Comparison of ENCODE assay signal across 8 cellular contexts in genomic region chr9:136847065-136847826, GRCh38. TPM values are rescaled to one million over a fixed set of nuclear protein-coding genes. Genes with fewer than 3 reads are reported as not detected.
DNase-seq lines count a peak whose midpoint lies in the region; ATAC-seq and TF ChIP-seq lines count a peak whose summit lies in the region.

No MANE protein-coding gene starts in this region.

- no peak for TF ChIP-seq EP300 in Ishikawa (IDR thresholded peaks at IDR 0.05; ENCODE audit: borderline replicate concordance)

- peaks cover 23% of the 10 kb centered on the region for H3K4me1 ChIP-seq in CD8-positive, alpha-beta memory T cell (ENCODE audit: insufficient read depth, low read length)
- H3K4me1 ChIP-seq in foreskin keratinocyte: no peaks in the 10 kb centered on the region

- intact Hi-C loops in activated CD8-positive, alpha-beta T cell treated with anti-CD3 and anti-CD28 coated beads for 36 hours (cut with micrococcal nuclease): loop anchor here (5.0 kb wide), 1 partner anchor 55 kb away; no protein-coding TSS in a partner anchor

- CTCF ChIA-PET in CD8-positive, alpha-beta memory T cell (lab: Charles Lee): interaction anchor here (0.6 to 1.3 kb wide), 4 partner anchors 34 to 239 kb away, joined by 3 to 4 read pairs (median 3); partner anchors contain the start of gene MAN1B1
- CTCF ChIA-PET in activated CD8-positive, alpha-beta T cell treated with anti-CD3 and anti-CD28 coated beads for 36 hours (lab: Charles Lee): interaction anchor here (1.0 to 1.6 kb wide), 3 partner anchors 14 to 37 kb away, joined by 3 to 6 read pairs (median 4); no protein-coding TSS in a partner anchor

- POLR2A ChIA-PET in CD8-positive, alpha-beta memory T cell (lab: Charles Lee): no interaction called here
- POLR2A ChIA-PET in activated CD8-positive, alpha-beta T cell treated with anti-CD3 and anti-CD28 coated beads for 36 hours (lab: Charles Lee): interaction anchor here (0.9 to 2.6 kb wide), 6 partner anchors 15 to 104 kb away, joined by 3 to 8 read pairs (median 4); partner anchors contain the start of gene RABL6

- peak overlapping the region in 6 of 8 donors; percentile 61 to 88 (median 84) for H3K27ac Mint-ChIP-seq in CD8-positive, alpha-beta memory T cell
- peak overlapping the region; percentile 71 for H3K27ac Mint-ChIP-seq in activated CD8-positive, alpha-beta T cell treated with anti-CD3 and anti-CD28 coated beads for 36 hours
- peak overlapping the region; percentile 94 for H3K27ac Mint-ChIP-seq in progenitor cell of endocrine pancreas

- no peaks in the 10 kb centered on the region for H3K9me3 ChIP-seq in CD8-positive, alpha-beta memory T cell (ENCODE audit: low read length)

- H3K4me3 Mint-ChIP-seq in CD8-positive, alpha-beta memory T cell: peak overlapping the region; percentile 80 to 92 (median 89)
- peak overlapping the region; percentile 92 for H3K4me3 Mint-ChIP-seq in activated CD8-positive, alpha-beta T cell treated with anti-CD3 and anti-CD28 coated beads for 36 hours
- peak overlapping the region; percentile 93 for H3K4me3 Mint-ChIP-seq in progenitor cell of endocrine pancreas (ENCODE audit: low read depth)

- H3K36me3 ChIP-seq in CD8-positive, alpha-beta memory T cell (ENCODE audit: insufficient read depth, low read length): no peaks in the 10 kb centered on the region

- H3K9me3 Mint-ChIP-seq in CD8-positive, alpha-beta memory T cell: peaks cover 0 to 3% (median 0%) of the 10 kb centered on the region in 5 donors
- H3K9me3 Mint-ChIP-seq in activated CD8-positive, alpha-beta T cell treated with anti-CD3 and anti-CD28 coated beads for 36 hours: no peaks in the 10 kb centered on the region
- H3K9me3 Mint-ChIP-seq in progenitor cell of endocrine pancreas (ENCODE audit: low read depth): no peaks in the 10 kb centered on the region

- TF ChIP-seq RAD21 in Ishikawa (IDR thresholded peaks at IDR 0.05; ENCODE audit: low read depth): no peak

- peaks cover 4% of the 10 kb centered on the region for H3K27me3 ChIP-seq in CD8-positive, alpha-beta memory T cell (ENCODE audit: insufficient read depth, low read length, poor library complexity, severe bottlenecking)
- H3K27me3 ChIP-seq in foreskin keratinocyte: peaks cover 49% of the 10 kb centered on the region

- DNase-seq in CD8-positive, alpha-beta memory T cell: no peak
- DNase-seq in activated CD8-positive, alpha-beta T cell treated with anti-CD3 and anti-CD28 coated beads for 36 hours: no peak
- DNase-seq in foreskin keratinocyte (peak; percentile 25 to 55), progenitor cell of endocrine pancreas (ENCODE audit: low spot score, unreplicated experiment) (no peak), NCI-H1436 (lab: John Stamatoyannopoulos, UW) (no peak)
- DNase-seq in stimulated activated CD4-positive, alpha-beta T cell treated with anti-CD3 and anti-CD28 coated beads, Interleukin-15, amount 100 ng/mL, for 24 hours: no peak

- TF ChIP-seq CTCF in activated CD8-positive, alpha-beta T cell treated with anti-CD3 and anti-CD28 coated beads for 36 hours (IDR thresholded peaks at IDR 0.05): no peak
- TF ChIP-seq CTCF in foreskin keratinocyte (conservative IDR thresholded peaks at IDR 0.05) (no peak), progenitor cell of endocrine pancreas (IDR thresholded peaks at IDR 0.05; ENCODE audit: unreplicated experiment) (no peak)

- H3K27ac ChIP-seq in CD8-positive, alpha-beta memory T cell (ENCODE audit: low read depth, low read length): peak overlapping the region; percentile 81
- no peak overlapping the region for H3K27ac ChIP-seq in foreskin keratinocyte

- H3K27me3 Mint-ChIP-seq in CD8-positive, alpha-beta memory T cell: peaks cover 11 to 27% of the 10 kb centered on the region in 2 donors
- H3K27me3 Mint-ChIP-seq in activated CD8-positive, alpha-beta T cell treated with anti-CD3 and anti-CD28 coated beads for 36 hours: peaks cover 17% of the 10 kb centered on the region
- peaks cover 6% of the 10 kb centered on the region for H3K27me3 Mint-ChIP-seq in progenitor cell of endocrine pancreas

- H3K36me3 Mint-ChIP-seq in CD8-positive, alpha-beta memory T cell: peaks cover 0 to 6% (median 0%) of the 10 kb centered on the region in 3 donors
- peaks cover 11% of the 10 kb centered on the region for H3K36me3 Mint-ChIP-seq in activated CD8-positive, alpha-beta T cell treated with anti-CD3 and anti-CD28 coated beads for 36 hours (ENCODE audit: low read depth)
- peaks cover 2% of the 10 kb centered on the region for H3K36me3 Mint-ChIP-seq in progenitor cell of endocrine pancreas (ENCODE audit: insufficient read depth)

- peak overlapping the region; percentile 74 for H3K4me3 ChIP-seq in CD8-positive, alpha-beta memory T cell (ENCODE audit: low read length)

- H3K4me1 Mint-ChIP-seq in CD8-positive, alpha-beta memory T cell: peaks cover 5 to 37% (median 19%) of the 10 kb centered on the region in 3 donors
- peaks cover 13% of the 10 kb centered on the region for H3K4me1 Mint-ChIP-seq in activated CD8-positive, alpha-beta T cell treated with anti-CD3 and anti-CD28 coated beads for 36 hours (ENCODE audit: low read depth)
- H3K4me1 Mint-ChIP-seq in progenitor cell of endocrine pancreas (ENCODE audit: low read depth): peaks cover 3% of the 10 kb centered on the region

- ATAC-seq in activated CD8-positive, alpha-beta T cell treated with anti-CD3 and anti-CD28 coated beads for 36 hours: no peak
- ATAC-seq in foreskin keratinocyte: no peak
- ATAC-seq in HG03159 (IDR thresholded peaks at IDR 0.05; ENCODE audit: unreplicated experiment): no peak

TF ChIP-seq in Ishikawa, 13 proteins besides CTCF, POLR2A, EP300 and RAD21:
- TF ChIP-seq TCF12 (IDR thresholded peaks at IDR 0.05; ENCODE audit: low read depth) (0 out of 2 replicates have a peak, but pooled peaks have one; percentile 5), MAX (IDR thresholded peaks at IDR 0.05) (peak; percentile 91), CEBPB (IDR thresholded peaks at IDR 0.05) (no peak), YY1 (IDR thresholded peaks at IDR 0.05; ENCODE audit: low read depth) (peak; percentile 70), USF1 (IDR thresholded peaks at IDR 0.05) (peak; percentile 48; the same call in 1 of the 2 replicates)
TF ChIP-seq in Ishikawa: peak in this region for 4.

RNA-seq across cellular contexts. Expression of gene PHPT1, which starts 2.0 kb away (rescaled TPM):
- total RNA-seq in CD8-positive, alpha-beta memory T cell: 100 to 1,000 TPM; 108 to 110 TPM
- polyA plus RNA-seq in CD8-positive, alpha-beta memory T cell: 100.0 TPM
- total RNA-seq in activated CD8-positive, alpha-beta T cell treated with anti-CD3 and anti-CD28 coated beads for 36 hours: 100 to 1,000 TPM; 123 to 124 TPM
- total RNA-seq in foreskin keratinocyte: 109 and 158 TPM in 2 replicates
- polyA plus RNA-seq in foreskin keratinocyte: 156 and 253 TPM in 2 replicates
- total RNA-seq in progenitor cell of endocrine pancreas: 168 and 169 TPM in 2 replicates

RNA-seq across cellular contexts. Expression of gene MAMDC4, which starts 4.9 kb away (rescaled TPM):
- total RNA-seq in CD8-positive, alpha-beta memory T cell: 10 to 100 TPM; 12.2 to 12.9 TPM
- not detected for polyA plus RNA-seq in CD8-positive, alpha-beta memory T cell
- 10 to 100 TPM; 18.5 to 19.1 TPM for total RNA-seq in activated CD8-positive, alpha-beta T cell treated with anti-CD3 and anti-CD28 coated beads for 36 hours
- total RNA-seq in foreskin keratinocyte (3.5 and 3.7 TPM in 2 replicates), progenitor cell of endocrine pancreas (36.7 and 40.0 TPM in 2 replicates)
- polyA plus RNA-seq in foreskin keratinocyte: 2.1 and 3.0 TPM in 2 replicates

RNA-seq across cellular contexts. Expression of gene AJM1, which starts 5.0 kb away (rescaled TPM):
- total RNA-seq in CD8-positive, alpha-beta memory T cell: 1 to 10 TPM; 3.2 TPM
- 0.39 TPM for polyA plus RNA-seq in CD8-positive, alpha-beta memory T cell
- total RNA-seq in activated CD8-positive, alpha-beta T cell treated with anti-CD3 and anti-CD28 coated beads for 36 hours: 1 to 10 TPM; 5.8 to 6.4 TPM
- total RNA-seq in foreskin keratinocyte: 0.42 and 0.71 TPM in 2 replicates
- polyA plus RNA-seq in foreskin keratinocyte: 0.33 and 0.54 TPM in 2 replicates
- total RNA-seq in progenitor cell of endocrine pancreas: 5.1 and 5.8 TPM in 2 replicates

RNA-seq across cellular contexts. Expression of gene EDF1, which starts 18.9 kb away (rescaled TPM):
- total RNA-seq in CD8-positive, alpha-beta memory T cell: 100 to 1,000 TPM; 354 to 356 TPM
- 476 TPM for polyA plus RNA-seq in CD8-positive, alpha-beta memory T cell
- total RNA-seq in activated CD8-positive, alpha-beta T cell treated with anti-CD3 and anti-CD28 coated beads for 36 hours: 100 to 1,000 TPM; 254 to 270 TPM
- 382 TPM in 2 replicates for total RNA-seq in foreskin keratinocyte
- polyA plus RNA-seq in foreskin keratinocyte: 506 and 584 TPM in 2 replicates
- 297 and 310 TPM in 2 replicates for total RNA-seq in progenitor cell of endocrine pancreas

RNA-seq across cellular contexts. Expression of gene TRAF2, which starts 39.1 kb away (rescaled TPM):
- total RNA-seq in CD8-positive, alpha-beta memory T cell: 10 to 100 TPM; 53.2 to 60.5 TPM
- 23.1 TPM for polyA plus RNA-seq in CD8-positive, alpha-beta memory T cell
- 10 to 100 TPM; 34.8 to 40.5 TPM for total RNA-seq in activated CD8-positive, alpha-beta T cell treated with anti-CD3 and anti-CD28 coated beads for 36 hours
- total RNA-seq in foreskin keratinocyte: 22.4 and 27.0 TPM in 2 replicates
- 22.3 and 26.7 TPM in 2 replicates for polyA plus RNA-seq in foreskin keratinocyte
- 23.4 and 23.8 TPM in 2 replicates for total RNA-seq in progenitor cell of endocrine pancreas

Comparison
In these comparisons a context has a peak if more than half of its experiments do, and no peak if none do; other contexts are left out.
1. DNase-seq: peak in foreskin keratinocyte (2 of 2); none in CD8-positive, alpha-beta memory T cell (0 of 5), activated CD8-positive, alpha-beta T cell treated with anti-CD3 and anti-CD28 coated beads for 36 hours (single experiment), progenitor cell of endocrine pancreas (single experiment), stimulated activated CD4-positive, alpha-beta T cell treated with anti-CD3 and anti-CD28 coated beads, Interleukin-15, amount 100 ng/mL, for 24 hours (single experiment) and NCI-H1436 (single experiment).
2. Peak in every context shown above with its lines, with median percentiles within 50 percentile points of each other: H3K27ac Mint-ChIP-seq and H3K4me3 Mint-ChIP-seq.